ENCODE assay signal across 10 cellular contexts in genomic region chr10:87930929-87931835, GRCh38.
DNase-seq lines count a peak whose midpoint lies in the region; ATAC-seq and TF ChIP-seq lines count a peak whose summit lies in the region.
"Had no signal": no experiment of that assay in that cellular context is flagged by ENCODE, and none has a peak within 500 bp of the region (broad histone marks: within the 10 kb centered on the region; RNA-seq: fewer than 3 reads in every experiment).

No MANE protein-coding gene starts in this region.

- no peak overlapping the region for H3K4me2 ChIP-seq in PC-9

- H3K4me1 ChIP-seq in tibial artery, result peaks cover 0 to 91% (median 22%) of the 10 kb centered on the region in 4 donors
- no peaks in the 10 kb centered on the region for H3K4me1 ChIP-seq in PC-9 (replicated peaks; ENCODE audit: insufficient read depth)

- no peaks in the 10 kb centered on the region for H3K9me2 ChIP-seq in PC-9 (ENCODE audit: insufficient read depth)

- CTCF ChIA-PET in PC-9 (lab: Charles Lee), result no interaction called here

- intact Hi-C loops in tibial artery (cut with DNase I; ENCODE audit: low total_unique reads), result no loop called here
- intact Hi-C loops in PC-9 (cut with micrococcal nuclease; ENCODE audit: unreplicated experiment), result no loop called here

- peak; percentile 58 for ATAC-seq in HG03432 (IDR thresholded peaks at IDR 0.05; ENCODE audit: unreplicated experiment)
- ATAC-seq: activated CD8-positive, alpha-beta memory T cell treated with anti-CD3 and anti-CD28 coated beads, Interleukin-2, amount 10 ng/mL, durations not matched to agents 7 days and 5 days had no signal

- peaks cover 4 to 10% (median 5%) of the 10 kb centered on the region in 3 donors for H3K36me3 ChIP-seq in tibial artery
- H3K36me3 ChIP-seq in PC-9 (ENCODE audit: low read depth), result 0 out of 2 replicates have a peak, but pooled peaks cover 3% of the 10 kb centered on the region

- peak overlapping the region; percentile 34 for H3K27ac Mint-ChIP-seq in activated naive CD8-positive, alpha-beta T cell
- no peak overlapping the region for H3K27ac Mint-ChIP-seq in activated naive CD8-positive, alpha-beta T cell treated with anti-CD3 and anti-CD28 coated beads for 36 hours
- H3K27ac Mint-ChIP-seq: activated CD8-positive, alpha-beta memory T cell treated with anti-CD3 and anti-CD28 coated beads, Interleukin-2, amount 10 ng/mL, durations not matched to agents 7 days and 5 days had no signal

- POLR2A ChIA-PET in PC-9 (lab: Charles Lee; ENCODE audit: unreplicated experiment), result no interaction called here

- H3K4me1 Mint-ChIP-seq in activated naive CD8-positive, alpha-beta T cell (ENCODE audit: low read depth), result peaks cover 67% of the 10 kb centered on the region
- H3K4me1 Mint-ChIP-seq in activated naive CD8-positive, alpha-beta T cell treated with anti-CD3 and anti-CD28 coated beads for 36 hours, result peaks cover 51% of the 10 kb centered on the region

- DNase-seq in activated naive CD8-positive, alpha-beta T cell treated with anti-CD3 and anti-CD28 coated beads for 36 hours, result no peak
- DNase-seq in coronary artery (ENCODE audit: low spot score) (no peak), tibial artery (no peak), NOMO-1 treated with DMSO at 0.1 percent for 48 hours (lab: John Stamatoyannopoulos, UW; ENCODE audit: unreplicated experiment) (no peak), cortex of kidney (lab: John Stamatoyannopoulos, UW) (no peak), PC-9 (no peak)
- DNase-seq: activated CD8-positive, alpha-beta memory T cell treated with anti-CD3 and anti-CD28 coated beads, Interleukin-2, amount 10 ng/mL, durations not matched to agents 7 days and 5 days; NCI-H1092 had no signal

- H3F3A ChIP-seq in PC-9 (ENCODE audit: insufficient read depth, low read depth), result peaks cover 4% of the 10 kb centered on the region; the same call in 1 of the 2 replicates

- no peaks in the 10 kb centered on the region for H3K27me3 Mint-ChIP-seq in activated naive CD8-positive, alpha-beta T cell
- H3K27me3 Mint-ChIP-seq in activated naive CD8-positive, alpha-beta T cell treated with anti-CD3 and anti-CD28 coated beads for 36 hours, result no peaks in the 10 kb centered on the region
- H3K27me3 Mint-ChIP-seq: activated CD8-positive, alpha-beta memory T cell treated with anti-CD3 and anti-CD28 coated beads, Interleukin-2, amount 10 ng/mL, durations not matched to agents 7 days and 5 days had no signal

- H3K9me3 Mint-ChIP-seq in activated naive CD8-positive, alpha-beta T cell (ENCODE audit: low read depth), result no peaks in the 10 kb centered on the region
- no peaks in the 10 kb centered on the region for H3K9me3 Mint-ChIP-seq in activated naive CD8-positive, alpha-beta T cell treated with anti-CD3 and anti-CD28 coated beads for 36 hours

- peaks cover 24% of the 10 kb centered on the region; the same call in 1 of the 2 replicates for H3K79me2 ChIP-seq in PC-9 (ENCODE audit: low read depth)

- TF ChIP-seq CTCF in coronary artery (IDR thresholded peaks at IDR 0.05) (no peak), tibial artery (IDR thresholded peaks at IDR 0.05) (no peak), PC-9 (conservative IDR thresholded peaks at IDR 0.05) (no peak)

- H4K20me1 ChIP-seq in PC-9 (ENCODE audit: insufficient read depth), result no peaks in the 10 kb centered on the region; the same call in 1 of the 2 replicates

- no peaks in the 10 kb centered on the region for H3K27me3 ChIP-seq in tibial artery
- no peaks in the 10 kb centered on the region for H3K27me3 ChIP-seq in PC-9 (ENCODE audit: insufficient read depth, low read depth)

- H3K27ac ChIP-seq in coronary artery (no peak overlapping the region), tibial artery (peak overlapping the region; percentile 12 to 14), PC-9 (no peak overlapping the region)

- H3K4me3 Mint-ChIP-seq in activated naive CD8-positive, alpha-beta T cell, result no peak overlapping the region
- no peak overlapping the region for H3K4me3 Mint-ChIP-seq in activated naive CD8-positive, alpha-beta T cell treated with anti-CD3 and anti-CD28 coated beads for 36 hours
- H3K4me3 Mint-ChIP-seq: activated CD8-positive, alpha-beta memory T cell treated with anti-CD3 and anti-CD28 coated beads, Interleukin-2, amount 10 ng/mL, durations not matched to agents 7 days and 5 days had no signal

- H3K9me3 ChIP-seq in tibial artery (no peaks in the 10 kb centered on the region), PC-9 (ENCODE audit: insufficient read depth, low read depth) (no peaks in the 10 kb centered on the region)

- H3K4me3 ChIP-seq in coronary artery (peak overlapping the region; percentile 8), tibial artery (no peak overlapping the region), PC-9 (no peak overlapping the region)

- peaks cover 18% of the 10 kb centered on the region for H3K36me3 Mint-ChIP-seq in activated naive CD8-positive, alpha-beta T cell
- peaks cover 45% of the 10 kb centered on the region for H3K36me3 Mint-ChIP-seq in activated naive CD8-positive, alpha-beta T cell treated with anti-CD3 and anti-CD28 coated beads for 36 hours

- no TSS peak for BruUV-seq in PC-9 (replicated peaks; lab: Mats Ljungman, UMichigan)

- H2AFZ ChIP-seq in PC-9, result no peak overlapping the region

Comparison
In these comparisons a context has a peak if more than half of its experiments do, and no peak if none do; other contexts are left out.
1. H3K27ac ChIP-seq: peak in tibial artery (2 of 2); none in coronary artery (0 of 2) and PC-9 (single experiment).